Comparison of ENCODE assay signal across 14 cellular contexts in genomic region chr2:120465012-120465700, GRCh38.
DNase-seq lines count a peak whose midpoint lies in the region; ATAC-seq and TF ChIP-seq lines count a peak whose summit lies in the region.
"Had no signal": no experiment of that assay in that cellular context is flagged by ENCODE, and none has a peak within 500 bp of the region (broad histone marks: within the 10 kb centered on the region; RNA-seq: fewer than 3 reads in every experiment).

No MANE protein-coding gene starts in this region.

- H3K9ac ChIP-seq in NT2/D1 (ENCODE audit: insufficient read length, low read depth), result no peak overlapping the region
- no peak overlapping the region for H3K9ac ChIP-seq in neuronal stem cell (ENCODE audit: low read depth, low read length, poor library complexity)

- DNase-seq in NT2/D1 (ENCODE audit: low read depth, low spot score), result no peak
- no peak for DNase-seq in hepatocyte (ENCODE audit: low spot score)
- no peak for DNase-seq in neuronal stem cell (ENCODE audit: low spot score)
- no peak for DNase-seq in T-helper 2 cell
- no peak for DNase-seq in NCI-H82 (lab: John Stamatoyannopoulos, UW)
- DNase-seq in DMS153 treated with DMSO at 0.1 percent for 48 hours (lab: John Stamatoyannopoulos, UW; ENCODE audit: unreplicated experiment), result no peak
- DNase-seq: CD4-positive, CD25-positive, alpha-beta regulatory T cell; NCI-H1105 treated with DMSO at 0.1 percent for 48 hours; NCI-H1694 treated with DMSO at 0.1 percent for 48 hours; NCI-H526; PC-3 had no signal

- H3K4me1 ChIP-seq in NT2/D1 (ENCODE audit: insufficient read depth, insufficient read length), result peaks cover 9% of the 10 kb centered on the region
- H3K4me1 ChIP-seq in hepatocyte (ENCODE audit: insufficient read depth), result peaks cover 37% of the 10 kb centered on the region
- peaks cover 11 to 13% of the 10 kb centered on the region in 2 donors for H3K4me1 ChIP-seq in neuronal stem cell (ENCODE audit: control insufficient read depth in 2 of 2, insufficient read depth in 1 of 2, low read depth in 1 of 2, low read length in 2 of 2)
- H3K4me1 ChIP-seq: SJCRH30 had no signal

- H3K23ac ChIP-seq in neuronal stem cell (ENCODE audit: low read depth, low read length, poor library complexity), result peak overlapping the region; percentile 35

- no peak overlapping the region for H4K91ac ChIP-seq in neuronal stem cell (ENCODE audit: low read depth, low read length, poor library complexity)

- H2BK120ac ChIP-seq in neuronal stem cell (ENCODE audit: low read depth, low read length), result no peak overlapping the region

- WGBS in hepatocyte (ENCODE audit: low lambda C conversion rate, missing lambda C conversion rate), result 92% methylated on average over 11 of the region's 11 CpGs
- no CpG with 5 or more reads among the region's 11 CpGs for WGBS in neuronal stem cell (ENCODE audit: extremely low coverage in 2 of 2, insufficient read length in 2 of 2, insufficient replicate concordance in 1 of 2), 2 donors

- H3K79me1 ChIP-seq in neuronal stem cell (ENCODE audit: low read depth, low read length), result no peaks in the 10 kb centered on the region

- H3K27ac ChIP-seq in hepatocyte, result peak overlapping the region; percentile 80
- H3K27ac ChIP-seq in neuronal stem cell (replicated peaks; ENCODE audit: low read length), result no peak overlapping the region
- H3K27ac ChIP-seq: SJCRH30 had no signal

- peak overlapping the region; percentile 1 for H3K14ac ChIP-seq in neuronal stem cell (ENCODE audit: low read length)

- no peak for TF ChIP-seq CTCF in hepatocyte (IDR thresholded peaks at IDR 0.05; ENCODE audit: poor library complexity)

- no peak overlapping the region for H2BK12ac ChIP-seq in neuronal stem cell (ENCODE audit: low read length)

- peaks cover 96% of the 10 kb centered on the region for H3K27me3 ChIP-seq in NT2/D1 (ENCODE audit: insufficient read depth, insufficient read length)
- H3K27me3 ChIP-seq in hepatocyte, result no peaks in the 10 kb centered on the region
- H3K27me3 ChIP-seq in neuronal stem cell (ENCODE audit: control insufficient read depth in 3 of 3, insufficient read depth in 3 of 3, low read depth in 1 of 3, low read length in 3 of 3), result peaks cover 0 to 83% (median 66%) of the 10 kb centered on the region in 3 experiments

- H3K9me2 ChIP-seq in hepatocyte (replicated peaks; ENCODE audit: insufficient read depth), result no peaks in the 10 kb centered on the region

- H3K9me3 ChIP-seq in NT2/D1 (ENCODE audit: insufficient read depth, low read length) (no peaks in the 10 kb centered on the region), hepatocyte (ENCODE audit: low read depth) (no peaks in the 10 kb centered on the region), neuronal stem cell (replicated peaks in 1 of 2; ENCODE audit: control insufficient read depth in 2 of 2, insufficient read depth in 1 of 2, low read depth in 1 of 2, low read length in 2 of 2) (no peaks in the 10 kb centered on the region)
- H3K9me3 ChIP-seq: SJCRH30 had no signal

- no peak overlapping the region for H2BK15ac ChIP-seq in neuronal stem cell (ENCODE audit: low read length)

- no peak overlapping the region for H4K8ac ChIP-seq in neuronal stem cell (ENCODE audit: low read depth, low read length)

- peak overlapping the region; percentile 56 for H3K4me2 ChIP-seq in hepatocyte
- peak overlapping the region; percentile 54 for H3K4me2 ChIP-seq in neuronal stem cell (ENCODE audit: insufficient read depth, low read length, poor library complexity, severe bottlenecking)

- peak overlapping the region; percentile 6 for H2AK5ac ChIP-seq in neuronal stem cell (ENCODE audit: low read depth, low read length)

- no peaks in the 10 kb centered on the region for H3K79me2 ChIP-seq in hepatocyte

- H2AFZ ChIP-seq in hepatocyte (no peak overlapping the region), neuronal stem cell (ENCODE audit: low read length) (no peak overlapping the region)

- H2BK5ac ChIP-seq in neuronal stem cell (ENCODE audit: low read length), result no peak overlapping the region

- no peak overlapping the region for H3K4ac ChIP-seq in neuronal stem cell (ENCODE audit: low read length)

- H3K36me3 ChIP-seq in NT2/D1 (ENCODE audit: insufficient read depth, insufficient read length, low read length) (no peaks in the 10 kb centered on the region), hepatocyte (replicated peaks; ENCODE audit: insufficient read depth, low read depth) (no peaks in the 10 kb centered on the region), neuronal stem cell (replicated peaks in 1 of 2; ENCODE audit: control insufficient read depth in 2 of 2, insufficient read depth in 2 of 2, low read length in 2 of 2) (no peaks in the 10 kb centered on the region)
- H3K36me3 ChIP-seq: SJCRH30 had no signal

- peak overlapping the region; percentile 16 for H3K18ac ChIP-seq in neuronal stem cell (ENCODE audit: low read length)

- H3K4me3 ChIP-seq in NT2/D1 (ENCODE audit: insufficient read length, low read depth) (peak overlapping the region; percentile 12), hepatocyte (no peak overlapping the region), neuronal stem cell (ENCODE audit: low read length in 2 of 2) (no peak overlapping the region)

- no peak for ATAC-seq in HG03280 (IDR thresholded peaks at IDR 0.05; ENCODE audit: unreplicated experiment)
- ATAC-seq: HCT116, PC-3 had no signal

- no peaks in the 10 kb centered on the region for H4K20me1 ChIP-seq in hepatocyte (ENCODE audit: insufficient read depth, poor library complexity, severe bottlenecking)
